ENCODE assay signal across 19 cellular contexts in genomic region chr18:21141678-21142422, GRCh38. TPM values are rescaled to one million over a fixed set of nuclear protein-coding genes. Genes with fewer than 3 reads are reported as not detected.
DNase-seq lines count a peak whose midpoint lies in the region; ATAC-seq and TF ChIP-seq lines count a peak whose summit lies in the region.
"Had no signal": no experiment of that assay in that cellular context is flagged by ENCODE, and none has a peak within 500 bp of the region (broad histone marks: within the 10 kb centered on the region; RNA-seq: fewer than 3 reads in every experiment).

No MANE protein-coding gene starts in this region.

- TF ChIP-seq CTCF in choroid plexus epithelial cell (conservative IDR thresholded peaks at IDR 0.05; ENCODE audit: low read depth, low read length) (no peak), body of pancreas (IDR thresholded peaks at IDR 0.05) (no peak)

- no peak overlapping the region for H3K27ac ChIP-seq in body of pancreas
- H3K27ac ChIP-seq: hepatocyte, spleen had no signal

- 52 to 53% methylated on average over 5 of the region's 5 CpGs for WGBS in body of pancreas, 2 donors

- no peak for TF ChIP-seq POLR2A in body of pancreas (IDR thresholded peaks at IDR 0.05)

- peak; percentile 36 for DNase-seq in AG08395 (ENCODE audit: low spot score)
- peak; percentile 31 for DNase-seq in LHCN-M2 (ENCODE audit: low read depth)
- peak; percentile 32 for DNase-seq in choroid plexus epithelial cell (ENCODE audit: low read depth)
- DNase-seq in left kidney (ENCODE audit: low read depth, low spot score): peak; percentile 5
- DNase-seq in body of pancreas: no peak
- DNase-seq in kidney tubule cell (ENCODE audit: low spot score): no peak
- no peak for DNase-seq in activated CD8-positive, alpha-beta memory T cell treated with anti-CD3 and anti-CD28 coated beads for 24 hours
- DNase-seq: activated B cell treated with CpG ODN at 0.5 μM for 24 hours; activated CD4-positive, alpha-beta memory T cell treated with anti-CD3 and anti-CD28 coated beads for 36 hours; activated naive CD4-positive, alpha-beta T cell; anterior cingulate cortex; MG63; NCI-H187; NCI-H345; nucleus accumbens; spleen had no signal

- no peaks in the 10 kb centered on the region for H3K36me3 ChIP-seq in body of pancreas (replicated peaks in 1 of 2; ENCODE audit: insufficient read depth in 1 of 2, low read depth in 2 of 2)
- H3K36me3 ChIP-seq: MG63, spleen had no signal

- no peaks in the 10 kb centered on the region for H3K27me3 ChIP-seq in body of pancreas
- H3K27me3 ChIP-seq: hepatocyte, MG63, spleen had no signal

- H3K9me3 ChIP-seq in body of pancreas: no peaks in the 10 kb centered on the region
- H3K9me3 ChIP-seq: MG63 had no signal

- intact Hi-C loops in body of pancreas (cut with DNase I): no loop called here

- ATAC-seq in body of pancreas (no peak), HG02885 (IDR thresholded peaks at IDR 0.05; ENCODE audit: poor library complexity, unreplicated experiment) (no peak)

- H3K4me3 ChIP-seq in choroid plexus epithelial cell (ENCODE audit: low read depth, low read length): no peak overlapping the region
- H3K4me3 ChIP-seq in body of pancreas: no peak overlapping the region
- H3K4me3 ChIP-seq: hepatocyte, lung, MG63, spleen had no signal

- H3K4me1 ChIP-seq in body of pancreas: no peaks in the 10 kb centered on the region
- H3K4me1 ChIP-seq: spleen had no signal

RNA-seq across cellular contexts. Expression of gene ROCK1, which starts 30.2 kb away (rescaled TPM):
- 28.3 and 31.1 TPM in 2 replicates for total RNA-seq in LHCN-M2 (2014; rRNA removed)
- 12.0 TPM for polyA plus RNA-seq in LHCN-M2 (2012)
- total RNA-seq in body of pancreas: 10 to 100 TPM; 27.7 to 43.1 TPM

Comparison
In these comparisons a context has a peak if more than half of its experiments do, and no peak if none do; other contexts are left out.
1. DNase-seq: peak in AG08395 (single experiment), LHCN-M2 (single experiment), choroid plexus epithelial cell (single experiment) and left kidney (single experiment); none in body of pancreas (0 of 4), kidney tubule cell (single experiment) and activated CD8-positive, alpha-beta memory T cell treated with anti-CD3 and anti-CD28 coated beads for 24 hours (single experiment).